ENCODE assay signal across 7 cellular contexts in the genomic region with DNA sequence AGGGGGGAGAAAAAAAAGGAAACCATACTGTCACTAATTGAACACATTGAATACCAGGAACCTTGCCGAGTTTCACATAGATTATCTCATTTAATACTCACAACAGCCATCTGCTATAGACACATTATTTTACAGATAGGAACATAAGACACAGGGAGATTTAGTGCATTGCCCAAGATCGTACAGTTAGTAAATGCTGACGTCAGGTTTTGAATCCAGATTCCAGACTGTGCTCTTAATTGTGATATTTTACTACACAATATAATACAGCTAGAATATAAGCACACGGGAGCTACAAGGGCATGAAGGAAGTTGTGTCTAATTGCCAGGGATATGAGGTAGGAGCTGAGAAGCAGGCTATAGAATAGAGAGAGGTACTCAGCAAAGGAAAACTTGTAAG.
"Had no signal": no experiment of that assay in that cellular context is flagged by ENCODE, and none has a peak within 500 bp of the region (broad histone marks: within the 10 kb centered on the region; RNA-seq: fewer than 3 reads in every experiment).

No MANE protein-coding gene starts in this region.

- H3K36me3 Mint-ChIP-seq: IgD-negative memory B cell had no signal

- H3K27ac ChIP-seq: HL-60, KMS-11 had no signal

- H3K9ac ChIP-seq: KMS-11 had no signal

- H3K27me3 Mint-ChIP-seq: IgD-negative memory B cell had no signal

- H3K4me2 ChIP-seq: KMS-11 had no signal

- H3K27ac Mint-ChIP-seq: IgD-negative memory B cell had no signal

- H3K9me3 Mint-ChIP-seq: IgD-negative memory B cell had no signal

- FAIRE-seq: HTR-8/SVneo had no signal

- H3K4me1 Mint-ChIP-seq: IgD-negative memory B cell had no signal

- H3K4me3 Mint-ChIP-seq: IgD-negative memory B cell had no signal

- DNase-seq: Karpas-422, KBM-7, KG1 had no signal
